14 cellular contexts compared by ENCODE assay signal in genomic region chr20:21174425-21175239, GRCh38. TPM values are rescaled to one million over a fixed set of nuclear protein-coding genes. Genes with fewer than 3 reads are reported as not detected.
A peak's percentile ranks its signal among the peaks of the same experiment; 100 is the strongest.
DNase-seq lines count a peak whose midpoint lies in the region; ATAC-seq and TF ChIP-seq lines count a peak whose summit lies in the region.
"Had no signal": no experiment of that assay in that cellular context is flagged by ENCODE, and none has a peak within 500 bp of the region (broad histone marks: within the 10 kb centered on the region; RNA-seq: fewer than 3 reads in every experiment).

No MANE protein-coding gene starts in this region.

- H2BK120ac ChIP-seq in mesenchymal stem cell (ENCODE audit: low read depth, low read length) = no peak overlapping the region

- H3K9me3 ChIP-seq in KOPT-K1 (ENCODE audit: insufficient read depth, low read length, poor library complexity, severe bottlenecking) = peaks cover 28% of the 10 kb centered on the region
- H3K9me3 ChIP-seq in adipocyte (ENCODE audit: control insufficient read depth, low read length) = peaks cover 16% of the 10 kb centered on the region
- peaks cover 14% of the 10 kb centered on the region for H3K9me3 ChIP-seq in mesenchymal stem cell (ENCODE audit: control insufficient read depth, low read length)
- H3K9me3 ChIP-seq in transverse colon = peaks cover 6 to 8% of the 10 kb centered on the region in 2 donors
- peaks cover 0 to 15% of the 10 kb centered on the region in 2 donors for H3K9me3 ChIP-seq in right atrium auricular region

- H3K23ac ChIP-seq in mesenchymal stem cell (ENCODE audit: low read length in 2 of 2) = no peak overlapping the region

- no peak overlapping the region for H2AK5ac ChIP-seq in mesenchymal stem cell (ENCODE audit: low read length, severe bottlenecking)

- H3K4me2 ChIP-seq in mesenchymal stem cell (ENCODE audit: low read length, poor library complexity, severe bottlenecking) = no peak overlapping the region
- H3K4me2 ChIP-seq: BLaER1 treated with 17β-estradiol and CSF1 and Interleukin-3, amounts not matched to agents 10 nM and 100 nM had no signal

- H3K18ac ChIP-seq in mesenchymal stem cell (ENCODE audit: low read depth in 1 of 2, low read length in 2 of 2) = no peak overlapping the region

- H3K9ac ChIP-seq in adipocyte (ENCODE audit: low read length) (peak overlapping the region; percentile 44), mesenchymal stem cell (ENCODE audit: low read length) (peak overlapping the region; percentile 58)
- H3K9ac ChIP-seq: BLaER1 treated with 17β-estradiol and CSF1 and Interleukin-3, amounts not matched to agents 10 nM and 100 nM had no signal

- H3K36me3 ChIP-seq in KOPT-K1 (ENCODE audit: insufficient read depth, low read length) (no peaks in the 10 kb centered on the region), adipocyte (ENCODE audit: control insufficient read depth, insufficient read depth, low read length, severe bottlenecking) (no peaks in the 10 kb centered on the region), mesenchymal stem cell (ENCODE audit: control insufficient read depth in 1 of 2, insufficient read depth in 2 of 2, low read depth in 1 of 2, low read length in 2 of 2) (no peaks in the 10 kb centered on the region), transverse colon (no peaks in the 10 kb centered on the region), right atrium auricular region (no peaks in the 10 kb centered on the region)

- no peak overlapping the region for H3K4me3 ChIP-seq in adipocyte (ENCODE audit: low read length)
- H3K4me3 ChIP-seq in mesenchymal stem cell (ENCODE audit: insufficient read depth in 1 of 2, low read depth in 1 of 2, low read length in 2 of 2) = no peak overlapping the region
- no peak overlapping the region for H3K4me3 ChIP-seq in transverse colon
- no peak overlapping the region for H3K4me3 ChIP-seq in right atrium auricular region
- H3K4me3 ChIP-seq: BLaER1 treated with 17β-estradiol and CSF1 and Interleukin-3, amounts not matched to agents 10 nM and 100 nM had no signal

- H2AFZ ChIP-seq in mesenchymal stem cell (ENCODE audit: low read depth, low read length) = no peak overlapping the region

- H3K27ac ChIP-seq in KOPT-K1 (ENCODE audit: low read depth, low read length, poor library complexity, severe bottlenecking) = peak overlapping the region; percentile 49
- no peak overlapping the region for H3K27ac ChIP-seq in mesenchymal stem cell (ENCODE audit: low read length, poor library complexity, severe bottlenecking)
- peak overlapping the region; percentile 19 to 70 (median 50) for H3K27ac ChIP-seq in transverse colon
- no peak overlapping the region for H3K27ac ChIP-seq in right atrium auricular region
- H3K27ac ChIP-seq: BLaER1 treated with 17β-estradiol and CSF1 and Interleukin-3, amounts not matched to agents 10 nM and 100 nM had no signal

- H4K91ac ChIP-seq in mesenchymal stem cell (ENCODE audit: low read length) = no peak overlapping the region

- ATAC-seq in GM18907 (IDR thresholded peaks at IDR 0.05; ENCODE audit: unreplicated experiment) = no peak

- H3K27me3 ChIP-seq in adipocyte (replicated peaks; ENCODE audit: control insufficient read depth, insufficient read depth, low read length) (no peaks in the 10 kb centered on the region), mesenchymal stem cell (ENCODE audit: control insufficient read depth in 1 of 2, insufficient read depth in 1 of 2, low read length in 2 of 2) (no peaks in the 10 kb centered on the region), transverse colon (no peaks in the 10 kb centered on the region), right atrium auricular region (no peaks in the 10 kb centered on the region)
- H3K27me3 ChIP-seq: BLaER1 treated with 17β-estradiol and CSF1 and Interleukin-3, amounts not matched to agents 10 nM and 100 nM had no signal

- no peak for TF ChIP-seq EP300 in transverse colon (IDR thresholded peaks at IDR 0.05; ENCODE audit: low read depth)

- H3K4ac ChIP-seq in mesenchymal stem cell (ENCODE audit: low read depth in 1 of 2, low read length in 2 of 2) = no peak overlapping the region

- WGBS in mesenchymal stem cell = 55% methylated on average over 1 of the region's 2 CpGs
- 80 to 86% methylated on average over 1 to 2 of the region's 2 CpGs for WGBS in transverse colon (ENCODE audit: low coverage in 1 of 2), 2 donors

- in situ Hi-C loops in transverse colon (cut with MboI; ENCODE audit: low pct_ligation_motif_present in 1 of 4, low pct_unique_long_range_greater_than_20kb in 1 of 4, low sequenced_read_pairs in 3 of 4) = no loop called here

- no peaks in the 10 kb centered on the region for H3K79me1 ChIP-seq in mesenchymal stem cell (replicated peaks; ENCODE audit: low read length, poor library complexity, severe bottlenecking)

- TF ChIP-seq CTCF in transverse colon (IDR thresholded peaks at IDR 0.05) = no peak
- no peak for TF ChIP-seq CTCF in right atrium auricular region (IDR thresholded peaks at IDR 0.05)

- H3K14ac ChIP-seq in mesenchymal stem cell (ENCODE audit: low read length in 2 of 2) = no peak overlapping the region

- no peak overlapping the region for H2BK12ac ChIP-seq in mesenchymal stem cell (ENCODE audit: low read length in 2 of 2)

- no peak overlapping the region for H4K8ac ChIP-seq in mesenchymal stem cell (ENCODE audit: low read length)

- no peak for TF ChIP-seq POLR2A in transverse colon (IDR thresholded peaks at IDR 0.05)

- H2BK5ac ChIP-seq in mesenchymal stem cell (ENCODE audit: low read depth, low read length, poor library complexity, severe bottlenecking) = no peak overlapping the region

- H3K4me1 ChIP-seq in adipocyte (ENCODE audit: control insufficient read depth, insufficient read depth, low read length) = peaks cover 29% of the 10 kb centered on the region
- H3K4me1 ChIP-seq in mesenchymal stem cell (ENCODE audit: control insufficient read depth, insufficient read depth, low read depth, low read length) = no peaks in the 10 kb centered on the region
- H3K4me1 ChIP-seq in transverse colon = peaks cover 0 to 5% (median 2%) of the 10 kb centered on the region in 4 donors
- H3K4me1 ChIP-seq in right atrium auricular region = peaks cover 0 to 9% of the 10 kb centered on the region in 2 donors

- DNase-seq in adipocyte (ENCODE audit: low read depth) = no peak
- no peak for DNase-seq in mesenchymal stem cell
- DNase-seq in transverse colon = no peak
- no peak for DNase-seq in Ammon's horn (ENCODE audit: low spot score)
- no peak for DNase-seq in right atrium auricular region (ENCODE audit: low spot score)
- DNase-seq: H9, NCI-H1436, NCI-H2081, NCI-H226, NCI-H526 treated with DMSO at 0.1 percent for 48 hours, SIG-M5 had no signal

- H2BK15ac ChIP-seq in mesenchymal stem cell (ENCODE audit: low read depth, poor library complexity, severe bottlenecking) = no peak overlapping the region

- intact Hi-C loops in transverse colon (cut with DNase I; ENCODE audit: low total_unique reads) = no loop called here

RNA-seq across cellular contexts. Expression of gene KIZ, which starts 48.8 kb away (rescaled TPM):
- polyA plus RNA-seq in mesenchymal stem cell (2013, experiment 1 of 2) = 12.6 TPM
- polyA plus RNA-seq in mesenchymal stem cell (2013, experiment 2 of 2) = 10.5 TPM
- total RNA-seq in transverse colon = 10 to 100 TPM; 24.3 to 95.9 (median 36.9) TPM
- 10 to 100 TPM; 16.1 to 30.4 TPM for total RNA-seq in right atrium auricular region

Comparison
In these comparisons a context has a peak if more than half of its experiments do, and no peak if none do; other contexts are left out.
1. H3K27ac ChIP-seq: peak in KOPT-K1 (single experiment) and transverse colon (4 of 4); none in mesenchymal stem cell (single experiment) and right atrium auricular region (0 of 2).